In genomic region chr1:67460648-67461500, GRCh38 we compare ENCODE assay signal across 16 cellular contexts. TPM values are rescaled to one million over a fixed set of nuclear protein-coding genes. Genes with fewer than 3 reads are reported as not detected.
DNase-seq lines count a peak whose midpoint lies in the region; ATAC-seq, FAIRE-seq and TF ChIP-seq lines count a peak whose summit lies in the region.
"Had no signal": no experiment of that assay in that cellular context is flagged by ENCODE, and none has a peak within 500 bp of the region (broad histone marks: within the 10 kb centered on the region; RNA-seq: fewer than 3 reads in every experiment).

No MANE protein-coding gene starts in this region.

- H3K9me3 ChIP-seq in ascending aorta: no peaks in the 10 kb centered on the region
- no peaks in the 10 kb centered on the region for H3K9me3 ChIP-seq in heart left ventricle
- H3K9me3 ChIP-seq in psoas muscle: no peaks in the 10 kb centered on the region
- H3K9me3 ChIP-seq in Karpas-422 (ENCODE audit: low read length): no peaks in the 10 kb centered on the region
- H3K9me3 ChIP-seq in neuronal stem cell (replicated peaks in 1 of 2; ENCODE audit: control insufficient read depth in 2 of 2, insufficient read depth in 1 of 2, low read depth in 1 of 2, low read length in 2 of 2): no peaks in the 10 kb centered on the region

- H3K4me3 ChIP-seq in ascending aorta (peak overlapping the region in 1 of 2 donors; percentile 21), heart left ventricle (peak overlapping the region in 2 of 12 donors; percentile 9 to 33), psoas muscle (peak overlapping the region; percentile 29), Karpas-422 (ENCODE audit: low read length) (no peak overlapping the region), neuronal stem cell (ENCODE audit: low read length in 2 of 2) (no peak overlapping the region)
- H3K4me3 ChIP-seq: skin epidermis had no signal

- H4K91ac ChIP-seq in neuronal stem cell (ENCODE audit: low read depth, low read length, poor library complexity): no peak overlapping the region

- no peak overlapping the region for H3K4me2 ChIP-seq in Karpas-422 (ENCODE audit: low read depth, low read length, poor library complexity, severe bottlenecking)
- no peak overlapping the region for H3K4me2 ChIP-seq in neuronal stem cell (ENCODE audit: insufficient read depth, low read length, poor library complexity, severe bottlenecking)

- FAIRE-seq in urothelium cell line (lab: Jason Lieb, UNC): no peak

- no peak overlapping the region for H2BK12ac ChIP-seq in neuronal stem cell (ENCODE audit: low read length)

- H3K79me1 ChIP-seq in neuronal stem cell (ENCODE audit: low read depth, low read length): no peaks in the 10 kb centered on the region

- no peak overlapping the region for H2BK15ac ChIP-seq in neuronal stem cell (ENCODE audit: low read length)

- no peak overlapping the region for H3K9ac ChIP-seq in Karpas-422 (ENCODE audit: low read length)
- H3K9ac ChIP-seq in neuronal stem cell (ENCODE audit: low read depth, low read length, poor library complexity): no peak overlapping the region

- no peak overlapping the region for H4K8ac ChIP-seq in neuronal stem cell (ENCODE audit: low read depth, low read length)

- H2BK120ac ChIP-seq in neuronal stem cell (ENCODE audit: low read depth, low read length): no peak overlapping the region

- H3K79me2 ChIP-seq in Karpas-422 (ENCODE audit: low read length): no peaks in the 10 kb centered on the region

- H3K4me1 ChIP-seq in ascending aorta (peaks cover 3 to 9% of the 10 kb centered on the region in 2 donors), heart left ventricle (peaks cover 0 to 33% (median 12%) of the 10 kb centered on the region in 12 donors), psoas muscle (peaks cover 55% of the 10 kb centered on the region), Karpas-422 (ENCODE audit: low read length) (no peaks in the 10 kb centered on the region), neuronal stem cell (ENCODE audit: control insufficient read depth in 2 of 2, insufficient read depth in 1 of 2, low read depth in 1 of 2, low read length in 2 of 2) (peaks cover 3 to 10% of the 10 kb centered on the region in 2 donors)

- H3K27me3 ChIP-seq in ascending aorta: no peaks in the 10 kb centered on the region
- H3K27me3 ChIP-seq in heart left ventricle: no peaks in the 10 kb centered on the region
- no peaks in the 10 kb centered on the region for H3K27me3 ChIP-seq in psoas muscle (ENCODE audit: insufficient read depth in 3 of 3, low read length in 2 of 3)
- no peaks in the 10 kb centered on the region for H3K27me3 ChIP-seq in Karpas-422 (ENCODE audit: low read length)
- H3K27me3 ChIP-seq in neuronal stem cell (ENCODE audit: control insufficient read depth in 3 of 3, insufficient read depth in 3 of 3, low read depth in 1 of 3, low read length in 3 of 3): peaks cover 0 to 73% (median 0%) of the 10 kb centered on the region in 3 experiments
- H3K27me3 ChIP-seq: brain microvascular endothelial cell had no signal

- no peak overlapping the region for H3K4ac ChIP-seq in neuronal stem cell (ENCODE audit: low read length)

- WGBS in heart left ventricle, 4 donors: 13 to 28% (median 26%) methylated on average over 9 of the region's 9 CpGs
- 12 to 15% (median 14%) methylated on average over 9 of the region's 9 CpGs for WGBS in psoas muscle, 3 donors
- no CpG with 5 or more reads among the region's 9 CpGs for WGBS in neuronal stem cell (ENCODE audit: extremely low coverage in 2 of 2, insufficient read length in 2 of 2, insufficient replicate concordance in 1 of 2), 2 donors

- H3K36me3 ChIP-seq in ascending aorta: no peaks in the 10 kb centered on the region
- H3K36me3 ChIP-seq in heart left ventricle: no peaks in the 10 kb centered on the region
- H3K36me3 ChIP-seq in psoas muscle (ENCODE audit: insufficient read depth in 1 of 2, low read depth in 1 of 2): no peaks in the 10 kb centered on the region
- no peaks in the 10 kb centered on the region for H3K36me3 ChIP-seq in Karpas-422 (ENCODE audit: insufficient read depth, low read length)
- H3K36me3 ChIP-seq in neuronal stem cell (replicated peaks in 1 of 2; ENCODE audit: control insufficient read depth in 2 of 2, insufficient read depth in 2 of 2, low read length in 2 of 2): no peaks in the 10 kb centered on the region
- H3K36me3 ChIP-seq: brain microvascular endothelial cell had no signal

- H4K20me1 ChIP-seq in Karpas-422 (ENCODE audit: insufficient read depth, low read depth, low read length): no peaks in the 10 kb centered on the region

- TF ChIP-seq POLR2A in heart left ventricle (IDR thresholded peaks at IDR 0.05): no peak

- no peak for TF ChIP-seq CTCF in ascending aorta (IDR thresholded peaks at IDR 0.05)
- no peak for TF ChIP-seq CTCF in heart left ventricle (IDR thresholded peaks at IDR 0.05)
- no peak for TF ChIP-seq CTCF in psoas muscle (IDR thresholded peaks at IDR 0.05)

- intact Hi-C loops in ascending aorta (cut with DNase I): loop anchor here (2.0 kb wide), 1 partner anchor 30 kb away; the partner anchor contains the start of gene SERBP1
- intact Hi-C loops in heart left ventricle (cut with DNase I): loop anchor here in 3 of 10 donors (2.0 to 5.0 kb wide), 2 partner anchors 28 to 34 kb away; no protein-coding TSS in a partner anchor
- intact Hi-C loops in psoas muscle (cut with DNase I): no loop called here

- ATAC-seq in heart left ventricle (peak; percentile 90 to 96 (median 94)), psoas muscle (peak; percentile 84 to 93 (median 90))
- ATAC-seq: T-cell had no signal

- H2BK5ac ChIP-seq in neuronal stem cell (ENCODE audit: low read length): no peak overlapping the region

- peak overlapping the region; percentile 50 to 63 for H3K27ac ChIP-seq in ascending aorta
- peak overlapping the region in 11 of 12 donors; percentile 43 to 81 (median 66) for H3K27ac ChIP-seq in heart left ventricle
- peak overlapping the region; percentile 81 for H3K27ac ChIP-seq in psoas muscle
- H3K27ac ChIP-seq in Karpas-422 (ENCODE audit: low read length): no peak overlapping the region
- no peak overlapping the region for H3K27ac ChIP-seq in neuronal stem cell (replicated peaks; ENCODE audit: low read length)
- H3K27ac ChIP-seq: brain microvascular endothelial cell had no signal

- H3K23ac ChIP-seq in neuronal stem cell (ENCODE audit: low read depth, low read length, poor library complexity): no peak overlapping the region

- no peak overlapping the region for H2AFZ ChIP-seq in Karpas-422 (ENCODE audit: low read length)
- no peak overlapping the region for H2AFZ ChIP-seq in neuronal stem cell (ENCODE audit: low read length)

- no peak overlapping the region for H2AK5ac ChIP-seq in neuronal stem cell (ENCODE audit: low read depth, low read length)

- H3K9me2 ChIP-seq in Karpas-422 (replicated peaks; ENCODE audit: insufficient read depth, low read length): no peaks in the 10 kb centered on the region

- H3K18ac ChIP-seq in neuronal stem cell (ENCODE audit: low read length): no peak overlapping the region

- H3K14ac ChIP-seq in neuronal stem cell (ENCODE audit: low read length): no peak overlapping the region

- DNase-seq in GM03348 (ENCODE audit: low spot score): peak; percentile 29
- peak in 1 of 2 donors; percentile 68 for DNase-seq in ascending aorta (ENCODE audit: low spot score in 2 of 2)
- peak; percentile 60 to 82 (median 68) for DNase-seq in heart left ventricle
- DNase-seq in psoas muscle: peak; percentile 44 to 83
- DNase-seq in Karpas-422: no peak
- no peak for DNase-seq in NCI-H526 treated with DMSO at 0.1 percent for 48 hours (lab: John Stamatoyannopoulos, UW)
- no peak for DNase-seq in neuronal stem cell (ENCODE audit: low spot score)
- DNase-seq in urothelium cell line (ENCODE audit: low spot score): no peak
- DNase-seq: activated naive CD4-positive, alpha-beta T cell treated with Interleukin-2 at 50 U/mL for 16 hours; brain microvascular endothelial cell; KG1; naive B cell; NCI-H1417 treated with DMSO at 0.1 percent for 48 hours; stimulated activated naive CD4-positive, alpha-beta T cell treated with Interleukin-2 at 50 U/mL for 16 hours; T-cell had no signal

RNA-seq across cellular contexts. Expression of gene SERBP1, which starts 30.7 kb away (rescaled TPM):
- 125 TPM for total RNA-seq in ascending aorta
- total RNA-seq in heart left ventricle: 100 to 1,000 TPM; 125 to 163 (median 148) TPM
- polyA plus RNA-seq in heart left ventricle: 100 to 1,000 TPM in 1 of 2 donors, 10 to 100 TPM in 1; 68.8 to 197 TPM
- total RNA-seq in psoas muscle: 100 to 1,000 TPM; 197 to 289 (median 216) TPM
- 100 to 1,000 TPM; 189 to 299 (median 277) TPM for polyA plus RNA-seq in psoas muscle
- total RNA-seq in Karpas-422 (2014; rRNA removed; shearing (Covaris generic); ENCODE audit: low replicate concordance): 156 and 291 TPM in 2 replicates
- 407 TPM for polyA plus RNA-seq in neuronal stem cell (2013, experiment 1 of 2)
- polyA plus RNA-seq in neuronal stem cell (2013, experiment 2 of 2): 412 TPM

Comparison
In these comparisons a context has a peak if more than half of its experiments do, and no peak if none do; other contexts are left out.
1. DNase-seq: peak in GM03348 (single experiment), heart left ventricle (5 of 5) and psoas muscle (2 of 2); none in Karpas-422 (single experiment), NCI-H526 treated with DMSO at 0.1 percent for 48 hours (single experiment), neuronal stem cell (single experiment) and urothelium cell line (single experiment).
2. H3K27ac ChIP-seq: peak in ascending aorta (2 of 2), heart left ventricle (11 of 12) and psoas muscle (single experiment); none in Karpas-422 (single experiment) and neuronal stem cell (single experiment).